ENCODE assay signal across 1 cellular context in genomic region chr6:3720770-3721169, GRCh38. TPM values are rescaled to one million over a fixed set of nuclear protein-coding genes. Genes with fewer than 3 reads are reported as not detected.
"Had no signal": no experiment of that assay in that cellular context is flagged by ENCODE, and none has a peak within 500 bp of the region (broad histone marks: within the 10 kb centered on the region; RNA-seq: fewer than 3 reads in every experiment).

No MANE protein-coding gene starts in this region.

RNA-seq across cellular contexts. Expression of gene PXDC1, which starts 30.7 kb away (rescaled TPM):
- total RNA-seq: OCI-LY7 had no signal
